Comparison of ENCODE assay signal across 8 cellular contexts in genomic region chr11:33065445-33066178, GRCh38. TPM values are rescaled to one million over a fixed set of nuclear protein-coding genes. Genes with fewer than 3 reads are reported as not detected.
DNase-seq lines count a peak whose midpoint lies in the region; ATAC-seq and TF ChIP-seq lines count a peak whose summit lies in the region.

No MANE protein-coding gene starts in this region.

- peaks cover 20% of the 10 kb centered on the region for H3K36me3 Mint-ChIP-seq in activated naive CD4-positive, alpha-beta T cell treated with anti-CD3 and anti-CD28 coated beads, Interleukin-2, amount 10 ng/mL, durations not matched to agents 7 days and 5 days
- peaks cover 21% of the 10 kb centered on the region for H3K36me3 Mint-ChIP-seq in progenitor cell of endocrine pancreas (ENCODE audit: insufficient read depth)

- H3K4me1 Mint-ChIP-seq in activated naive CD4-positive, alpha-beta T cell treated with anti-CD3 and anti-CD28 coated beads, Interleukin-2, amount 10 ng/mL, durations not matched to agents 7 days and 5 days = peaks cover 26% of the 10 kb centered on the region
- H3K4me1 Mint-ChIP-seq in progenitor cell of endocrine pancreas (ENCODE audit: low read depth) = no peaks in the 10 kb centered on the region

- peaks cover 68% of the 10 kb centered on the region; the same call in 1 of the 2 replicates for H3K36me3 ChIP-seq in Loucy (ENCODE audit: insufficient read depth, low read length)
- no peaks in the 10 kb centered on the region for H3K36me3 ChIP-seq in uterus

- DNase-seq in SKM-1 treated with dmso at 0.1 percent for 144 hours (lab: John Stamatoyannopoulos, UW; ENCODE audit: unreplicated experiment) = peak; percentile 62
- DNase-seq in activated naive CD4-positive, alpha-beta T cell treated with anti-CD3 and anti-CD28 coated beads, Interleukin-2, amount 10 ng/mL, durations not matched to agents 7 days and 5 days = peak; percentile 82
- DNase-seq in Right ventricle myocardium superior = peak; percentile 77
- DNase-seq in progenitor cell of endocrine pancreas (ENCODE audit: low spot score, unreplicated experiment) = peak; percentile 67
- peak; percentile 55 to 63 for DNase-seq in uterus

- TF ChIP-seq CTCF in C4-2B (conservative IDR thresholded peaks at IDR 0.05) = peak; percentile 97
- TF ChIP-seq CTCF in Loucy (conservative IDR thresholded peaks at IDR 0.05; ENCODE audit: low read length) = peak; percentile 95
- peak; percentile 96 for TF ChIP-seq CTCF in progenitor cell of endocrine pancreas (IDR thresholded peaks at IDR 0.05; ENCODE audit: unreplicated experiment)
- peak; percentile 67 to 86 (median 76) for TF ChIP-seq CTCF in uterus (IDR thresholded peaks at IDR 0.05)

- H3K27me3 ChIP-seq in Loucy (ENCODE audit: insufficient read depth, low read length, poor library complexity, severe bottlenecking) = no peaks in the 10 kb centered on the region
- H3K27me3 ChIP-seq in uterus = no peaks in the 10 kb centered on the region

- no peak overlapping the region for H3K27ac Mint-ChIP-seq in activated naive CD4-positive, alpha-beta T cell treated with anti-CD3 and anti-CD28 coated beads, Interleukin-2, amount 10 ng/mL, durations not matched to agents 7 days and 5 days
- H3K27ac Mint-ChIP-seq in progenitor cell of endocrine pancreas = no peak overlapping the region

- H3K4me3 Mint-ChIP-seq in activated naive CD4-positive, alpha-beta T cell treated with anti-CD3 and anti-CD28 coated beads, Interleukin-2, amount 10 ng/mL, durations not matched to agents 7 days and 5 days = no peak overlapping the region
- no peak overlapping the region for H3K4me3 Mint-ChIP-seq in progenitor cell of endocrine pancreas (ENCODE audit: low read depth)

- CTCF ChIA-PET in activated naive CD4-positive, alpha-beta T cell treated with anti-CD3 and anti-CD28 coated beads, Interleukin-2, amount 10 ng/mL, durations not matched to agents 7 days and 5 days (lab: Charles Lee) = interaction anchor here (0.5 to 7.0 kb wide), 26 partner anchors 9 to 259 kb away, joined by 3 to 128 read pairs (median 4); partner anchors contain the start of genes DEPDC7 and TCP11L1

- no peaks in the 10 kb centered on the region for H4K20me1 ChIP-seq in Loucy (ENCODE audit: insufficient read depth, low read length, poor library complexity, severe bottlenecking)

- no peak overlapping the region for H3K9ac ChIP-seq in Loucy (ENCODE audit: low read depth, low read length, poor library complexity, severe bottlenecking)

- H3K4me3 ChIP-seq in Loucy (ENCODE audit: low read length, poor library complexity, severe bottlenecking) (no peak overlapping the region), uterus (no peak overlapping the region)

- no peaks in the 10 kb centered on the region for H3K79me2 ChIP-seq in Loucy (ENCODE audit: insufficient read depth, low read length)

- TF ChIP-seq POLR2A in uterus (IDR thresholded peaks at IDR 0.05) = no peak

- no peaks in the 10 kb centered on the region for H3K27me3 Mint-ChIP-seq in activated naive CD4-positive, alpha-beta T cell treated with anti-CD3 and anti-CD28 coated beads, Interleukin-2, amount 10 ng/mL, durations not matched to agents 7 days and 5 days
- H3K27me3 Mint-ChIP-seq in progenitor cell of endocrine pancreas = no peaks in the 10 kb centered on the region

- H3K9me3 ChIP-seq in Loucy (ENCODE audit: insufficient read depth, low read depth, low read length) = no peaks in the 10 kb centered on the region
- no peaks in the 10 kb centered on the region for H3K9me3 ChIP-seq in uterus

- no peaks in the 10 kb centered on the region for H3K4me1 ChIP-seq in Loucy (ENCODE audit: insufficient read depth, low read length, poor library complexity, severe bottlenecking)
- H3K4me1 ChIP-seq in uterus = peaks cover 0 to 3% of the 10 kb centered on the region in 2 donors

- no peaks in the 10 kb centered on the region for H3K9me2 ChIP-seq in Loucy (replicated peaks; ENCODE audit: low read depth, low read length)

- ATAC-seq in GM21423 (IDR thresholded peaks at IDR 0.05; ENCODE audit: unreplicated experiment) (peak; percentile 55), Right ventricle myocardium superior (ENCODE audit: poor library complexity) (peak; percentile 84)

- no peak overlapping the region for H3K4me2 ChIP-seq in Loucy (ENCODE audit: low read depth, low read length, poor library complexity, severe bottlenecking)

- H2AFZ ChIP-seq in Loucy (ENCODE audit: low read length) = no peak overlapping the region

- no peaks in the 10 kb centered on the region for H3K9me3 Mint-ChIP-seq in activated naive CD4-positive, alpha-beta T cell treated with anti-CD3 and anti-CD28 coated beads, Interleukin-2, amount 10 ng/mL, durations not matched to agents 7 days and 5 days
- no peaks in the 10 kb centered on the region for H3K9me3 Mint-ChIP-seq in progenitor cell of endocrine pancreas (ENCODE audit: low read depth)

- H3K27ac ChIP-seq in C4-2B = no peak overlapping the region
- no peak overlapping the region for H3K27ac ChIP-seq in uterus

- intact Hi-C loops in Right ventricle myocardium superior (cut with DNase I) (loop anchor here (2.0 to 10.0 kb wide), 2 partner anchors 105 to 251 kb away; no protein-coding TSS in a partner anchor), uterus (cut with DNase I; ENCODE audit: low total_unique reads) (loop anchor here (10.0 kb wide), 2 partner anchors 101 to 261 kb away; no protein-coding TSS in a partner anchor)

- H3F3A ChIP-seq in Loucy (ENCODE audit: low read depth) = no peaks in the 10 kb centered on the region

RNA-seq across cellular contexts. Expression of gene TCP11L1, which starts 26.2 kb away (rescaled TPM):
- 5.4 TPM for total RNA-seq in Right ventricle myocardium superior
- 19.9 and 20.2 TPM in 2 replicates for total RNA-seq in progenitor cell of endocrine pancreas
- total RNA-seq in uterus = 10 to 100 TPM in 3 of 4 donors, 1 to 10 TPM in 1; 4.6 to 26.8 (median 23.3) TPM

RNA-seq across cellular contexts. Expression of gene DEPDC7, which starts 49.9 kb away (rescaled TPM):
- total RNA-seq in Right ventricle myocardium superior (0.32 TPM), progenitor cell of endocrine pancreas (1.7 and 2.1 TPM in 2 replicates), uterus (1 to 10 TPM in 3 of 4 donors, not detected in 1; 1.3 to 6.4 (median 1.3) TPM)
